ENCODE assay signal across 33 cellular contexts in genomic region chr20:54382419-54382818, GRCh38.
DNase-seq lines count a peak whose midpoint lies in the region; ATAC-seq, FAIRE-seq and TF ChIP-seq lines count a peak whose summit lies in the region.
"Had no signal": no experiment of that assay in that cellular context is flagged by ENCODE, and none has a peak within 500 bp of the region (broad histone marks: within the 10 kb centered on the region; RNA-seq: fewer than 3 reads in every experiment).

No MANE protein-coding gene starts in this region.

- peaks cover 10% of the 10 kb centered on the region for H3K9me3 Mint-ChIP-seq in neural progenitor cell
- peaks cover 3% of the 10 kb centered on the region for H3K9me3 Mint-ChIP-seq in stimulated activated memory B cell treated with anti-CD40 and anti-IgM and Interleukin-4, amounts not matched to agents 10 μg/mL and 1 μg/mL and 100 μg/mL, for 72 hours
- H3K9me3 Mint-ChIP-seq: activated naive CD8-positive, alpha-beta T cell treated with anti-CD3 and anti-CD28 coated beads, Interleukin-2, amount 10 ng/mL, durations not matched to agents 7 days and 5 days; activated T-cell treated with anti-CD3 and anti-CD28 coated beads, Interleukin-2, amount 50 U/mL, for 4 hours; nephron; T-helper 1 cell treated with Interleukin-12 subunit alpha and Interleukin-12 subunit beta and Interleukin-4 antibody, amounts not matched to agents 30 μg/mL and 1 μg/mL, for 36 hours had no signal

- no peaks in the 10 kb centered on the region for H4K20me1 ChIP-seq in neural progenitor cell (ENCODE audit: low read depth)
- H4K20me1 ChIP-seq: BLaER1 treated with 17β-estradiol and CSF1 and Interleukin-3, amounts not matched to agents 10 nM and 100 nM had no signal

- peak; percentile 8 for DNase-seq in DMS 273 (lab: John Stamatoyannopoulos, UW; ENCODE audit: unreplicated experiment)
- no peak for DNase-seq in DMS 273 treated with DMSO at 0.1 percent for 48 hours (lab: John Stamatoyannopoulos, UW)
- DNase-seq in HTR-8/SVneo (ENCODE audit: insufficient read length, low spot score) = no peak
- DNase-seq in NCI-H526 treated with DMSO at 0.1 percent for 48 hours (lab: John Stamatoyannopoulos, UW) = peak; percentile 3
- DNase-seq in neural progenitor cell (ENCODE audit: low spot score) = no peak
- DNase-seq in colonic mucosa = no peak
- DNase-seq: activated CD4-positive, alpha-beta T cell treated with anti-CD3 and anti-CD28 coated beads, Interleukin-2, amount 50 U/mL, for 4 hours; activated CD8-positive, alpha-beta memory T cell treated with anti-CD3 and anti-CD28 coated beads, Interleukin-2, amount 10 ng/mL, durations not matched to agents 7 days and 5 days; activated gamma-delta T cell; activated naive CD8-positive, alpha-beta T cell treated with anti-CD3 and anti-CD28 coated beads, Interleukin-2, amount 10 ng/mL, durations not matched to agents 7 days and 5 days; activated T-cell treated with anti-CD3 and anti-CD28 coated beads, Interleukin-2, amount 50 U/mL, for 4 hours; cortex of kidney; effector memory CD4-positive, alpha-beta T cell; hypothalamus; left cardiac atrium; mammary epithelial cell; NCI-H1694; RPMI8226; stimulated activated naive B cell treated with anti-CD40 and anti-IgM and Interleukin-4, amounts not matched to agents 10 μg/mL and 1 μg/mL and 100 μg/mL, for 72 hours; substantia nigra; trophoblast cell had no signal

- FAIRE-seq in HTR-8/SVneo (lab: Jason Lieb, UNC) = peak; percentile 82
- FAIRE-seq: HepG2 had no signal

- H3K9me3 ChIP-seq in neural progenitor cell (ENCODE audit: low read depth) (no peaks in the 10 kb centered on the region), colonic mucosa (no peaks in the 10 kb centered on the region)
- H3K9me3 ChIP-seq: ascending aorta; BLaER1 treated with 17β-estradiol and CSF1 and Interleukin-3, amounts not matched to agents 10 nM and 100 nM; HAP-1 had no signal

- H3K4me1 Mint-ChIP-seq in neural progenitor cell = peaks cover 49% of the 10 kb centered on the region
- no peaks in the 10 kb centered on the region for H3K4me1 Mint-ChIP-seq in stimulated activated memory B cell treated with anti-CD40 and anti-IgM and Interleukin-4, amounts not matched to agents 10 μg/mL and 1 μg/mL and 100 μg/mL, for 72 hours
- H3K4me1 Mint-ChIP-seq: activated CD8-positive, alpha-beta memory T cell treated with anti-CD3 and anti-CD28 coated beads, Interleukin-2, amount 10 ng/mL, durations not matched to agents 7 days and 5 days; activated naive CD8-positive, alpha-beta T cell treated with anti-CD3 and anti-CD28 coated beads, Interleukin-2, amount 10 ng/mL, durations not matched to agents 7 days and 5 days; stimulated activated naive B cell treated with anti-CD40 and anti-IgM and Interleukin-4, amounts not matched to agents 10 μg/mL and 1 μg/mL and 100 μg/mL, for 72 hours had no signal

- H3K36me3 Mint-ChIP-seq in neural progenitor cell = no peaks in the 10 kb centered on the region
- no peaks in the 10 kb centered on the region for H3K36me3 Mint-ChIP-seq in stimulated activated memory B cell treated with anti-CD40 and anti-IgM and Interleukin-4, amounts not matched to agents 10 μg/mL and 1 μg/mL and 100 μg/mL, for 72 hours
- H3K36me3 Mint-ChIP-seq: activated CD8-positive, alpha-beta memory T cell treated with anti-CD3 and anti-CD28 coated beads, Interleukin-2, amount 10 ng/mL, durations not matched to agents 7 days and 5 days; activated naive CD8-positive, alpha-beta T cell treated with anti-CD3 and anti-CD28 coated beads, Interleukin-2, amount 10 ng/mL, durations not matched to agents 7 days and 5 days; stimulated activated naive B cell treated with anti-CD40 and anti-IgM and Interleukin-4, amounts not matched to agents 10 μg/mL and 1 μg/mL and 100 μg/mL, for 72 hours had no signal

- H3K27me3 ChIP-seq in neural progenitor cell (no peaks in the 10 kb centered on the region), colonic mucosa (no peaks in the 10 kb centered on the region)
- H3K27me3 ChIP-seq: ascending aorta; BLaER1 treated with 17β-estradiol and CSF1 and Interleukin-3, amounts not matched to agents 10 nM and 100 nM; cardiac muscle cell had no signal

- TF ChIP-seq CTCF in neural progenitor cell (IDR thresholded peaks at IDR 0.05) = no peak
- no peak for TF ChIP-seq CTCF in colonic mucosa (IDR thresholded peaks at IDR 0.05)

- H3K79me2 ChIP-seq in neural progenitor cell (ENCODE audit: low read depth) = no peaks in the 10 kb centered on the region

- intact Hi-C loops in colonic mucosa (cut with DNase I) = no loop called here

- H3K9ac ChIP-seq in neural progenitor cell = no peak overlapping the region
- H3K9ac ChIP-seq in colonic mucosa (ENCODE audit: low read depth in 2 of 2, low read length in 2 of 2) = no peak overlapping the region
- H3K9ac ChIP-seq: BLaER1 treated with 17β-estradiol and CSF1 and Interleukin-3, amounts not matched to agents 10 nM and 100 nM had no signal

- H3K27ac ChIP-seq in neural progenitor cell (no peak overlapping the region), colonic mucosa (no peak overlapping the region)
- H3K27ac ChIP-seq: 22Rv1; ascending aorta; BLaER1 treated with 17β-estradiol and CSF1 and Interleukin-3, amounts not matched to agents 10 nM and 100 nM; cardiac muscle cell; epithelial cell of prostate had no signal

- H2AFZ ChIP-seq in neural progenitor cell (replicated peaks) = peak overlapping the region; percentile 91

- H3K36me3 ChIP-seq in neural progenitor cell (no peaks in the 10 kb centered on the region), colonic mucosa (no peaks in the 10 kb centered on the region)
- H3K36me3 ChIP-seq: ascending aorta; BLaER1 treated with 17β-estradiol and CSF1 and Interleukin-3, amounts not matched to agents 10 nM and 100 nM; cardiac muscle cell; HAP-1 had no signal

- no peaks in the 10 kb centered on the region for H3F3A ChIP-seq in neural progenitor cell (ENCODE audit: low read depth)

- H3K4me2 ChIP-seq in neural progenitor cell = no peak overlapping the region
- H3K4me2 ChIP-seq: BLaER1 treated with 17β-estradiol and CSF1 and Interleukin-3, amounts not matched to agents 10 nM and 100 nM had no signal

- no peak overlapping the region for H3K4me3 Mint-ChIP-seq in neural progenitor cell
- H3K4me3 Mint-ChIP-seq in stimulated activated memory B cell treated with anti-CD40 and anti-IgM and Interleukin-4, amounts not matched to agents 10 μg/mL and 1 μg/mL and 100 μg/mL, for 72 hours = no peak overlapping the region
- H3K4me3 Mint-ChIP-seq: activated CD8-positive, alpha-beta memory T cell treated with anti-CD3 and anti-CD28 coated beads, Interleukin-2, amount 10 ng/mL, durations not matched to agents 7 days and 5 days; activated naive CD8-positive, alpha-beta T cell treated with anti-CD3 and anti-CD28 coated beads, Interleukin-2, amount 10 ng/mL, durations not matched to agents 7 days and 5 days; activated T-cell treated with anti-CD3 and anti-CD28 coated beads, Interleukin-2, amount 50 U/mL, for 4 hours; nephron; stimulated activated naive B cell treated with anti-CD40 and anti-IgM and Interleukin-4, amounts not matched to agents 10 μg/mL and 1 μg/mL and 100 μg/mL, for 72 hours; T-helper 1 cell treated with Interleukin-12 subunit alpha and Interleukin-12 subunit beta and Interleukin-4 antibody, amounts not matched to agents 30 μg/mL and 1 μg/mL, for 36 hours had no signal

- H3K27me3 Mint-ChIP-seq in neural progenitor cell (ENCODE audit: insufficient read depth, low read depth) = peaks cover 8% of the 10 kb centered on the region
- peaks cover 46% of the 10 kb centered on the region for H3K27me3 Mint-ChIP-seq in stimulated activated memory B cell treated with anti-CD40 and anti-IgM and Interleukin-4, amounts not matched to agents 10 μg/mL and 1 μg/mL and 100 μg/mL, for 72 hours
- H3K27me3 Mint-ChIP-seq: activated CD8-positive, alpha-beta memory T cell treated with anti-CD3 and anti-CD28 coated beads, Interleukin-2, amount 10 ng/mL, durations not matched to agents 7 days and 5 days had no signal

- H3K4me1 ChIP-seq in neural progenitor cell (peaks cover 17% of the 10 kb centered on the region), colonic mucosa (no peaks in the 10 kb centered on the region)
- H3K4me1 ChIP-seq: ascending aorta; BLaER1 treated with 17β-estradiol and CSF1 and Interleukin-3, amounts not matched to agents 10 nM and 100 nM; HAP-1 had no signal

- H3K4me3 ChIP-seq in neural progenitor cell (no peak overlapping the region), colonic mucosa (no peak overlapping the region)
- H3K4me3 ChIP-seq: ascending aorta; BLaER1 treated with 17β-estradiol and CSF1 and Interleukin-3, amounts not matched to agents 10 nM and 100 nM; cardiac muscle cell; HAP-1 had no signal

- no peak for ATAC-seq in stimulated activated memory B cell treated with anti-CD40 and anti-IgM and Interleukin-4, amounts not matched to agents 10 μg/mL and 1 μg/mL and 100 μg/mL, for 72 hours
- ATAC-seq in HG03342 (IDR thresholded peaks at IDR 0.05; ENCODE audit: unreplicated experiment) = no peak
- ATAC-seq: activated CD4-positive, CD25-positive, alpha-beta regulatory T cell treated with anti-CD3 and anti-CD28 coated beads, Interleukin-2, amount 50 U/mL, for 24 hours; activated CD8-positive, alpha-beta memory T cell treated with anti-CD3 and anti-CD28 coated beads, Interleukin-2, amount 10 ng/mL, durations not matched to agents 7 days and 5 days; activated T-cell treated with anti-CD3 and anti-CD28 coated beads, Interleukin-2, amount 50 U/mL, for 4 hours; HepG2; left cardiac atrium; stimulated activated naive B cell treated with anti-CD40 and anti-IgM and Interleukin-4, amounts not matched to agents 10 μg/mL and 1 μg/mL and 100 μg/mL, for 72 hours had no signal

- no peak overlapping the region for H3K27ac Mint-ChIP-seq in neural progenitor cell
- no peak overlapping the region for H3K27ac Mint-ChIP-seq in stimulated activated memory B cell treated with anti-CD40 and anti-IgM and Interleukin-4, amounts not matched to agents 10 μg/mL and 1 μg/mL and 100 μg/mL, for 72 hours
- H3K27ac Mint-ChIP-seq: activated CD8-positive, alpha-beta memory T cell treated with anti-CD3 and anti-CD28 coated beads, Interleukin-2, amount 10 ng/mL, durations not matched to agents 7 days and 5 days; activated naive CD8-positive, alpha-beta T cell treated with anti-CD3 and anti-CD28 coated beads, Interleukin-2, amount 10 ng/mL, durations not matched to agents 7 days and 5 days; stimulated activated naive B cell treated with anti-CD40 and anti-IgM and Interleukin-4, amounts not matched to agents 10 μg/mL and 1 μg/mL and 100 μg/mL, for 72 hours; T-helper 1 cell treated with Interleukin-12 subunit alpha and Interleukin-12 subunit beta and Interleukin-4 antibody, amounts not matched to agents 30 μg/mL and 1 μg/mL, for 36 hours had no signal

Comparison
In these comparisons a context has a peak if more than half of its experiments do, and no peak if none do; other contexts are left out.
1. DNase-seq: peak in DMS 273 (single experiment) and NCI-H526 treated with DMSO at 0.1 percent for 48 hours (single experiment); none in DMS 273 treated with DMSO at 0.1 percent for 48 hours (single experiment), HTR-8/SVneo (single experiment), neural progenitor cell (single experiment) and colonic mucosa (single experiment).